20 cellular contexts compared by ENCODE assay signal in genomic region chr7:36103837-36104561, GRCh38.
"Had no signal": no experiment of that assay in that cellular context is flagged by ENCODE, and none has a peak within 500 bp of the region (broad histone marks: within the 10 kb centered on the region; RNA-seq: fewer than 3 reads in every experiment).

No MANE protein-coding gene starts in this region.

- H3K27ac ChIP-seq: coronary artery, heart right ventricle, neutrophil, sigmoid colon, suprapubic skin, thyroid gland, uterus had no signal

- H3K4me3 Mint-ChIP-seq: endodermal cell; naive thymus-derived CD8-positive, alpha-beta T cell; type B pancreatic cell had no signal

- H3K4me1 ChIP-seq: sigmoid colon, suprapubic skin, thyroid gland, uterus had no signal

- H3K36me3 ChIP-seq: heart right ventricle, neutrophil, sigmoid colon, suprapubic skin, thyroid gland, uterus had no signal

- H3K27me3 Mint-ChIP-seq: type B pancreatic cell had no signal

- H3K36me3 Mint-ChIP-seq: type B pancreatic cell had no signal

- H3K27me3 ChIP-seq: heart right ventricle, neutrophil, sigmoid colon, suprapubic skin, thyroid gland, uterus had no signal

- DNase-seq: effector CD4-positive, alpha-beta T cell; endodermal cell; foreskin melanocyte; heart right ventricle; hypothalamus; islet precursor cell; mammary epithelial cell; mucosa of descending colon; naive thymus-derived CD8-positive, alpha-beta T cell; sigmoid colon; small intestine; stimulated activated CD4-positive, alpha-beta T cell treated with anti-CD3 and anti-CD28 coated beads, Interleukin-12 subunit alpha, Interleukin-12 subunit beta, amount 100 ng/mL, for 4 hours; stimulated activated naive CD8-positive, alpha-beta T cell treated with anti-CD3 and anti-CD28 coated beads, Interleukin-15, Interleukin-2, amounts not matched to agents 100 U/mL and 50 U/mL, for 24 hours; thyroid gland; uterus had no signal

- H3K4me1 Mint-ChIP-seq: endodermal cell had no signal

- H3K9me3 Mint-ChIP-seq: endodermal cell, type B pancreatic cell had no signal

- H3K27ac Mint-ChIP-seq: endodermal cell, type B pancreatic cell had no signal

- H3K4me3 ChIP-seq: coronary artery, heart right ventricle, mucosa of descending colon, sigmoid colon, suprapubic skin, thyroid gland, uterus had no signal

- ATAC-seq: left lobe of liver; mucosa of descending colon; naive thymus-derived CD8-positive, alpha-beta T cell; stimulated activated naive CD8-positive, alpha-beta T cell treated with anti-CD3 and anti-CD28 coated beads, Interleukin-15, Interleukin-2, amounts not matched to agents 100 U/mL and 50 U/mL, for 24 hours had no signal
